1 cellular context compared by ENCODE assay signal in genomic region chr15:89893027-89893426, GRCh38.
TF ChIP-seq lines count a peak whose summit lies in the region.

No MANE protein-coding gene starts in this region.

TF ChIP-seq in GM12878, 131 proteins besides CTCF, POLR2A, EP300 and RAD21 (continued from another document):
- no peak for TF ChIP-seq HSF1 (IDR thresholded peaks at IDR 0.05; ENCODE audit: low read depth, low read length)
- TF ChIP-seq ZNF592 (IDR thresholded peaks at IDR 0.05), result no peak
- no peak for TF ChIP-seq CHD1 (IDR thresholded peaks at IDR 0.05; ENCODE audit: low read depth, low read length)
- no peak for TF ChIP-seq TCF7 (IDR thresholded peaks at IDR 0.05; ENCODE audit: borderline replicate concordance)
- no peak for TF ChIP-seq STAT1 (conservative IDR thresholded peaks at IDR 0.05)
- TF ChIP-seq FOS (IDR thresholded peaks at IDR 0.05; ENCODE audit: borderline replicate concordance, extremely low read depth, insufficient read length), result no peak
- TF ChIP-seq ATF3 (IDR thresholded peaks at IDR 0.05; ENCODE audit: borderline replicate concordance, extremely low read depth, low read depth, low read length), result no peak
- TF ChIP-seq CBFB (IDR thresholded peaks at IDR 0.05; ENCODE audit: low read depth), result no peak
- no peak for TF ChIP-seq BCL11A (IDR thresholded peaks at IDR 0.05; ENCODE audit: low read depth, low read length)
TF ChIP-seq in GM12878: peak in this region for 0.
